In the genomic region with DNA sequence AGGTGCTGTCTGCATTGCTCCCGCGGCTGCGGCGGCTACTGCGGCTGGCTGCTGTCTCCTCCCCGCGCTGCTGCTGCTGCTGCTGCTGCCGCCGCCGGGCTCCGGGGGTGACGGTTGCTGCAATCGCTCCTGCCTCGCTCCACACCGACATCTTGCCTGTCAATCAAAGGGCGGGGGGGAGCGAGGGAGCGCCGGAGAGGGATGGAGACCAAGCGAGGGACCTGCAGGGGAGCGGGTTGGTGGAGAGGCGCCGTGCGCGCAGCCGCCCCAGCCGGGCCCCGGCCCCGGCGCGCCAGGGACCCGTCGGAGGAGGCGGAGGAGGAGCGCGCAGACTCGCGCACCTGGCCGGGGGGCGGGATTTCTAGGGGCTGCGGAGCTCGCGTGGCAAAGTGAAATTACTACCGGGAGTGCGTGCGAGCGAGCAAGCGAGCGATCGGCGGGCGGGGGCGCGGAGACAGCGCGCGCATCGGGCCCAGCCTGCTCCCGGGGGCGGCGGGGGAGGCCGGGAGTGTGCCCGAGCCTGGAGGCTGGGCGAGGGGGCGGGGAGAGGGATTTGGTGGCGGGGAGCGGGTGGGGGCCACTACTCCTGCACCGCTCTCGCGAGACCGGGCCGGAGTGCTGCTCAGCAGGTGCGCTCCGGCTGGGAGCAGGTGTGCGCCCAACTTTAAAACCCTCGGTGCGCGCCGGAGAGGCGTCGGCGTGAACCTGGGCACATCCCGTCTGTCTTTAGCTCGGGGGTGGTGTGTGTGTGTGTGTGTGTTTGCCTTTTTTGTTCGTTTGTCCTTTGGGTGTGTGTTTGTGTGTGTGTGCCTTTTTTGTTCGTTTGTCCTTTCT, we compare ENCODE assay signal across 8 cellular contexts. TPM values are rescaled to one million over a fixed set of nuclear protein-coding genes. Genes with fewer than 3 reads are reported as not detected.
DNase-seq lines count a peak whose midpoint lies in the region; ATAC-seq and TF ChIP-seq lines count a peak whose summit lies in the region.

A gene (minus strand): TSS at position 165 of the 834 bp plus-strand sequence. CDS start 735 bp downstream, outside the sequence.

- H3K36me3 Mint-ChIP-seq in activated naive CD4-positive, alpha-beta T cell treated with anti-CD3 and anti-CD28 coated beads for 36 hours (ENCODE audit: low read depth) = no peaks in the 10 kb centered on the region

- BruUV-seq in PC-3 (replicated peaks; lab: Mats Ljungman, UMichigan) = no TSS peak

- peak within 1 kb of the TSS; percentile 94 for H3K4me2 ChIP-seq in PC-3 (ENCODE audit: low read length)

- no peaks in the 10 kb centered on the region for H3K36me3 ChIP-seq in PC-3 (ENCODE audit: low read depth, low read length)

- peak within 1 kb of the TSS; percentile 68 for H3K27ac ChIP-seq in PC-3 (ENCODE audit: low read length)

- peak; percentile 21 for DNase-seq in AG10803 (ENCODE audit: low read depth)
- peak; percentile 54 for DNase-seq in GM19238 (ENCODE audit: insufficient read length, low spot score)
- DNase-seq in PC-3 = peak; percentile 92
- peak; percentile 53 for DNase-seq in activated naive CD4-positive, alpha-beta T cell treated with anti-CD3 and anti-CD28 coated beads for 36 hours
- peak in 42 of 51 donors; percentile 1 to 77 (median 30) for DNase-seq in hypothalamus (lab: John Stamatoyannopoulos, UW)
- no peak for DNase-seq in skeletal muscle cell (ENCODE audit: low read depth)
- no peak for DNase-seq in pons (ENCODE audit: low spot score)

- peak within 1 kb of the TSS; percentile 79 for H3K4me3 Mint-ChIP-seq in activated naive CD4-positive, alpha-beta T cell treated with anti-CD3 and anti-CD28 coated beads for 36 hours

- TF ChIP-seq CTCF in AG10803 (conservative IDR thresholded peaks at IDR 0.05; ENCODE audit: low read length) = no peak
- TF ChIP-seq CTCF in PC-3 (conservative IDR thresholded peaks at IDR 0.05; ENCODE audit: low read depth, low read length) = no peak

- peaks cover 24% of the 10 kb centered on the region for H3K4me1 ChIP-seq in PC-3 (ENCODE audit: insufficient read depth, low read length)

- H4K20me1 ChIP-seq in PC-3 (ENCODE audit: low read length) = no peaks in the 10 kb centered on the region

- H3K4me3 ChIP-seq in AG10803 (ENCODE audit: low read length) (peak within 1 kb of the TSS; percentile 44), PC-3 (ENCODE audit: low read length) (peak within 1 kb of the TSS; percentile 89), skeletal muscle cell (ENCODE audit: low read depth, low read length) (peak within 1 kb of the TSS; percentile 48)

- no peaks in the 10 kb centered on the region for H3K27me3 ChIP-seq in PC-3 (ENCODE audit: low read length)

- intact Hi-C loops in PC-3 (cut with micrococcal nuclease) = loop anchor here (2.0 to 5.0 kb wide), 3 partner anchors 18 to 112 kb away; no protein-coding TSS in a partner anchor
- intact Hi-C loops in activated naive CD4-positive, alpha-beta T cell treated with anti-CD3 and anti-CD28 coated beads for 36 hours (cut with micrococcal nuclease) = loop anchor here (1.0 to 5.0 kb wide), 2 partner anchors 47 to 93 kb away; a partner anchor contains a TSS

- peaks cover 4% of the 10 kb centered on the region; the same call in 1 of the 2 replicates for H3K9me3 ChIP-seq in PC-3 (ENCODE audit: low read length)

- peaks cover 8% of the 10 kb centered on the region for H3K4me1 Mint-ChIP-seq in activated naive CD4-positive, alpha-beta T cell treated with anti-CD3 and anti-CD28 coated beads for 36 hours (ENCODE audit: low read depth)

- no peaks in the 10 kb centered on the region for H3F3A ChIP-seq in PC-3 (ENCODE audit: low read length, unreplicated experiment)

- ATAC-seq in HG03571 (IDR thresholded peaks at IDR 0.05; ENCODE audit: unreplicated experiment) = peak; percentile 75
- peak; percentile 91 for ATAC-seq in PC-3

- no peaks in the 10 kb centered on the region for H3K9me2 ChIP-seq in PC-3 (replicated peaks; ENCODE audit: low read length)

- H3K27me3 Mint-ChIP-seq in activated naive CD4-positive, alpha-beta T cell treated with anti-CD3 and anti-CD28 coated beads for 36 hours (ENCODE audit: low read depth) = peaks cover 62% of the 10 kb centered on the region

- peaks cover 10% of the 10 kb centered on the region for H3K9me3 Mint-ChIP-seq in activated naive CD4-positive, alpha-beta T cell treated with anti-CD3 and anti-CD28 coated beads for 36 hours

- 0 out of 2 replicates have a peak, but pooled peaks cover 9% of the 10 kb centered on the region for H3K79me2 ChIP-seq in PC-3 (ENCODE audit: low read length)

- CTCF ChIA-PET in PC-3 (lab: Charles Lee) = no interaction called here
- CTCF ChIA-PET in activated naive CD4-positive, alpha-beta T cell treated with anti-CD3 and anti-CD28 coated beads for 36 hours (lab: Charles Lee) = no interaction called here

- H3K27ac Mint-ChIP-seq in activated naive CD4-positive, alpha-beta T cell treated with anti-CD3 and anti-CD28 coated beads for 36 hours = no peak within 1 kb of the TSS

- peak within 1 kb of the TSS; percentile 90 for H2AFZ ChIP-seq in PC-3 (ENCODE audit: low read length)

- POLR2A ChIA-PET in PC-3 (lab: Charles Lee; ENCODE audit: unreplicated experiment) = interaction anchor here (0.6 kb wide), 1 partner anchor 135 kb away, joined by 4 read pairs; a partner anchor contains a TSS

- peak within 1 kb of the TSS; percentile 78 for H3K9ac ChIP-seq in PC-3 (ENCODE audit: low read length)

RNA-seq across cellular contexts. Expression of the gene that starts here (rescaled TPM):
- total RNA-seq in PC-3 (2014; rRNA removed) = 0.80 and 2.8 TPM in 2 replicates
- under 1 TPM in 1 of 2 experiments, not detected in 1; 0.05 TPM for total RNA-seq in activated naive CD4-positive, alpha-beta T cell treated with anti-CD3 and anti-CD28 coated beads for 36 hours

Comparison
In these comparisons a context has a peak if more than half of its experiments do, and no peak if none do; other contexts are left out.
1. Peak in DNase-seq in activated naive CD4-positive, alpha-beta T cell treated with anti-CD3 and anti-CD28 coated beads for 36 hours; RNA of the gene not detected or under 1 TPM.
2. DNase-seq: peak in AG10803 (single experiment), GM19238 (single experiment), PC-3 (single experiment) and hypothalamus (42 of 51); none in skeletal muscle cell (single experiment) and pons (single experiment).
3. Peak in every context shown above with its lines, with median percentiles within 50 percentile points of each other: H3K4me3 ChIP-seq.